ENCODE assay signal across 1 cellular context in the genomic region with DNA sequence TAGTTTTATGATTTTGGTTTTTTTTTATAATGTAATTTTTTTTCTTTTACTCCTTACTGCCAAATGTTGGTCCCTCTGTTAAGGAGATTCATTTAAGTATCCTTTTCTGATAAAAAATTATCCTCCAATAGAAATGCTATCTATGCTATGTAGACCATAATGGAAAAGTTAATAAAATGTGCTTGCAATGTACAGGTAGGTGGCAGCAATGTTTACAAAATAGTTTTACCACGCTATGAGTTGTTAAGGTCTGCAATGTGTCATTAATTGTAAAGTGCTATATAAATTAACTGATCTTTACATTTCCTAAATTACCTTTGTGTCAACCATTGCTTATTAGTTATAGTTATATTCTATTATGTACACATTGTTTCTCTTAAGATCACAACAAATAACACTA.
TF ChIP-seq lines count a peak whose summit lies in the region.

No MANE protein-coding gene starts in this region.

TF ChIP-seq in SK-N-SH treated with all-trans-retinoic acid at 6 μM for 48 hours, 23 proteins besides CTCF, POLR2A, EP300 and RAD21 (continued from another document):
- TF ChIP-seq TSHZ2 (CRISPR knock-in tag; IDR thresholded peaks at IDR 0.05) = no peak
- no peak for TF ChIP-seq OSR1 (CRISPR knock-in tag; IDR thresholded peaks at IDR 0.05)
- no peak for TF ChIP-seq RARB (CRISPR knock-in tag; IDR thresholded peaks at IDR 0.05)
- TF ChIP-seq, protein P1, sequence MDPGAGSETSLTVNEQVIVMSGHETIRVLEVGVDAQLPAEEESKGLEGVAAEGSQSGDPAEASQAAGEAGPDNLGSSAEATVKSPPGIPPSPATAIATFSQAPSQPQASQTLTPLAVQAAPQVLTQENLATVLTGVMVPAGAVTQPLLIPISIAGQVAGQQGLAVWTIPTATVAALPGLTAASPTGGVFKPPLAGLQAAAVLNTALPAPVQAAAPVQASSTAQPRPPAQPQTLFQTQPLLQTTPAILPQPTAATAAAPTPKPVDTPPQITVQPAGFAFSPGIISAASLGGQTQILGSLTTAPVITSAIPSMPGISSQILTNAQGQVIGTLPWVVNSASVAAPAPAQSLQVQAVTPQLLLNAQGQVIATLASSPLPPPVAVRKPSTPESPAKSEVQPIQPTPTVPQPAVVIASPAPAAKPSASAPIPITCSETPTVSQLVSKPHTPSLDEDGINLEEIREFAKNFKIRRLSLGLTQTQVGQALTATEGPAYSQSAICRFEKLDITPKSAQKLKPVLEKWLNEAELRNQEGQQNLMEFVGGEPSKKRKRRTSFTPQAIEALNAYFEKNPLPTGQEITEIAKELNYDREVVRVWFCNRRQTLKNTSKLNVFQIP (CRISPR knock-in tag; IDR thresholded peaks at IDR 0.05; ENCODE audit: borderline replicate concordance, low read depth) = no peak
- no peak for TF ChIP-seq ZFP3 (CRISPR knock-in tag; IDR thresholded peaks at IDR 0.05)
- no peak for TF ChIP-seq CSDC2 (CRISPR knock-in tag; IDR thresholded peaks at IDR 0.05)
- no peak for TF ChIP-seq ZFP30 (CRISPR knock-in tag; IDR thresholded peaks at IDR 0.05)
- TF ChIP-seq CREB5 (CRISPR knock-in tag; IDR thresholded peaks at IDR 0.05; ENCODE audit: low read depth) = no peak
- no peak for TF ChIP-seq PPARA (CRISPR knock-in tag; IDR thresholded peaks at IDR 0.05; ENCODE audit: borderline replicate concordance)
- no peak for TF ChIP-seq TCF4 (CRISPR knock-in tag; IDR thresholded peaks at IDR 0.05; ENCODE audit: borderline replicate concordance)
- TF ChIP-seq SNAI2 (CRISPR knock-in tag; IDR thresholded peaks at IDR 0.05) = no peak
- TF ChIP-seq TOX (CRISPR knock-in tag; IDR thresholded peaks at IDR 0.05; ENCODE audit: borderline replicate concordance) = no peak
- no peak for TF ChIP-seq ZNF8 (CRISPR knock-in tag; IDR thresholded peaks at IDR 0.05)
